In genomic region chr10:94407668-94408067, GRCh38 we compare ENCODE assay signal across 21 cellular contexts.
"Had no signal": no experiment of that assay in that cellular context is flagged by ENCODE, and none has a peak within 500 bp of the region (broad histone marks: within the 10 kb centered on the region; RNA-seq: fewer than 3 reads in every experiment).

No MANE protein-coding gene starts in this region.

- H3K27me3 ChIP-seq: pancreas, testis, tibial nerve, upper lobe of right lung, vagina had no signal

- ATAC-seq: heart left ventricle; pancreas; right cardiac atrium; stimulated activated naive B cell treated with anti-CD40 and anti-IgM and Interleukin-4, amounts not matched to agents 10 μg/mL and 1 μg/mL and 100 μg/mL, for 72 hours; stimulated activated naive CD8-positive, alpha-beta T cell treated with anti-CD3 and anti-CD28 coated beads, Interleukin-15, amount 100 ng/mL, for 72 hours; upper lobe of right lung had no signal

- FAIRE-seq: frontal cortex, islet of Langerhans, pancreas had no signal

- DNase-seq: effector CD8-positive, alpha-beta T cell; heart left ventricle; hippocampal formation; kidney glomerular epithelial cell; mesendoderm; naive B cell; occipital lobe; pancreas; right cardiac atrium; spleen; stimulated activated CD4-positive, alpha-beta T cell treated with anti-CD3 and anti-CD28 coated beads, Interleukin-15, amount 100 ng/mL, for 24 hours; stimulated activated CD4-positive, alpha-beta T cell treated with anti-CD3 and anti-CD28 coated beads, Interleukin-1b, Interleukin-23, amount 100 ng/mL, for 48 hours; stimulated activated CD4-positive, alpha-beta T cell treated with anti-CD3 and anti-CD28 coated beads, Interleukin-4, amount 100 ng/mL, for 24 hours; stimulated activated naive B cell treated with anti-CD40 and anti-IgM and Interleukin-4, amounts not matched to agents 10 μg/mL and 1 μg/mL and 100 μg/mL, for 72 hours; stimulated activated naive CD8-positive, alpha-beta T cell treated with anti-CD3 and anti-CD28 coated beads, Interleukin-15, amount 100 ng/mL, for 72 hours; testis; upper lobe of right lung had no signal

- H3K36me3 ChIP-seq: heart left ventricle, pancreas, spleen, tibial nerve, upper lobe of right lung, vagina had no signal

- H3K9me3 ChIP-seq: heart left ventricle, pancreas, spleen, testis, tibial nerve, upper lobe of right lung, vagina had no signal

- H3K4me3 ChIP-seq: heart left ventricle, pancreas, spleen, testis, tibial nerve, upper lobe of right lung, vagina had no signal

- H3K27ac ChIP-seq: heart left ventricle, pancreas, spleen, testis, tibial nerve, upper lobe of right lung, vagina had no signal
